ENCODE assay signal across 20 cellular contexts in genomic region chr11:92870241-92870826, GRCh38.
DNase-seq lines count a peak whose midpoint lies in the region; ATAC-seq and TF ChIP-seq lines count a peak whose summit lies in the region.
"Had no signal": no experiment of that assay in that cellular context is flagged by ENCODE, and none has a peak within 500 bp of the region (broad histone marks: within the 10 kb centered on the region; RNA-seq: fewer than 3 reads in every experiment).

No MANE protein-coding gene starts in this region.

- in situ Hi-C loops in brain microvascular endothelial cell (cut with HindIII; ENCODE audit: low pct_ligation_motif_present, low sequenced_read_pairs) = no loop called here

- no peak overlapping the region for H3K4me3 ChIP-seq in AG10803 (ENCODE audit: low read length)
- no peak overlapping the region for H3K4me3 ChIP-seq in brain microvascular endothelial cell (ENCODE audit: low read depth, low read length)
- H3K4me3 ChIP-seq: SJCRH30 had no signal

- ATAC-seq in HG03039 (IDR thresholded peaks at IDR 0.05; ENCODE audit: unreplicated experiment) (no peak), HG02571 (IDR thresholded peaks at IDR 0.05; ENCODE audit: unreplicated experiment) (no peak)
- ATAC-seq: PC-3 had no signal

- H3K36me3 ChIP-seq in brain microvascular endothelial cell (replicated peaks) = no peaks in the 10 kb centered on the region
- H3K36me3 ChIP-seq: SJCRH30 had no signal

- DNase-seq in AG10803 (ENCODE audit: low read depth) (peak; percentile 47), GM03348 (ENCODE audit: low spot score) (peak; percentile 52), brain microvascular endothelial cell (peak; percentile 25), hepatic stellate cell (ENCODE audit: low spot score) (peak; percentile 47), SW480 (ENCODE audit: low spot score) (no peak)
- no peak for DNase-seq in stimulated activated naive CD4-positive, alpha-beta T cell treated with Interleukin-2 at 50 U/mL for 16 hours (lab: John Stamatoyannopoulos, UW)
- DNase-seq: ACHN, GDM1, KBM-7, MV-4-11, NCI-H1417, NCI-H187, NCI-H2107, NCI-H2227 treated with DMSO at 0.1 percent for 48 hours, NCI-H524, PC-3, SJCRH30 had no signal

- no peaks in the 10 kb centered on the region for H3K27me3 ChIP-seq in brain microvascular endothelial cell (replicated peaks)
- H3K27me3 ChIP-seq: SJCRH30 had no signal

- no peak overlapping the region for H3K27ac ChIP-seq in brain microvascular endothelial cell
- H3K27ac ChIP-seq: RWPE1, SJCRH30 had no signal

- TF ChIP-seq CTCF in AG10803 (conservative IDR thresholded peaks at IDR 0.05; ENCODE audit: low read length) (no peak), brain microvascular endothelial cell (IDR thresholded peaks at IDR 0.05; ENCODE audit: low read depth, low read length, missing control alignments) (no peak)

Comparison
In these comparisons a context has a peak if more than half of its experiments do, and no peak if none do; other contexts are left out.
1. DNase-seq: peak in AG10803 (single experiment), GM03348 (single experiment), brain microvascular endothelial cell (single experiment) and hepatic stellate cell (single experiment); none in stimulated activated naive CD4-positive, alpha-beta T cell treated with Interleukin-2 at 50 U/mL for 16 hours (single experiment) and SW480 (single experiment).